20 cellular contexts compared by ENCODE assay signal in genomic region chr13:98856983-98857382, GRCh38.
DNase-seq lines count a peak whose midpoint lies in the region; ATAC-seq and TF ChIP-seq lines count a peak whose summit lies in the region.
"Had no signal": no experiment of that assay in that cellular context is flagged by ENCODE, and none has a peak within 500 bp of the region (broad histone marks: within the 10 kb centered on the region; RNA-seq: fewer than 3 reads in every experiment).

No MANE protein-coding gene starts in this region.

- H3K4me1 ChIP-seq in SK-N-SH (ENCODE audit: control insufficient read depth in 1 of 2, insufficient read depth in 2 of 2, low read depth in 1 of 2, low read length in 1 of 2) (peaks cover 0 to 2% of the 10 kb centered on the region in 2 experiments; a peak in 1 of 4 replicates), gastroesophageal sphincter (peaks cover 0 to 49% (median 0%) of the 10 kb centered on the region in 3 donors), neuronal stem cell (ENCODE audit: control insufficient read depth in 2 of 2, insufficient read depth in 1 of 2, low read depth in 1 of 2, low read length in 2 of 2) (peaks cover 0 to 2% of the 10 kb centered on the region in 2 donors), upper lobe of left lung (peaks cover 19 to 37% (median 24%) of the 10 kb centered on the region in 4 donors)
- H3K4me1 ChIP-seq: SJCRH30 had no signal

- H2BK15ac ChIP-seq in neuronal stem cell (ENCODE audit: low read length), result no peak overlapping the region

- H3K9me2 ChIP-seq in SK-N-SH, result no peaks in the 10 kb centered on the region

- no peaks in the 10 kb centered on the region for H3K79me1 ChIP-seq in neuronal stem cell (ENCODE audit: low read depth, low read length)

- H3K27me3 ChIP-seq in SK-N-SH (ENCODE audit: insufficient read depth) (no peaks in the 10 kb centered on the region), gastroesophageal sphincter (no peaks in the 10 kb centered on the region), neuronal stem cell (ENCODE audit: control insufficient read depth in 3 of 3, insufficient read depth in 3 of 3, low read depth in 1 of 3, low read length in 3 of 3) (no peaks in the 10 kb centered on the region), upper lobe of left lung (no peaks in the 10 kb centered on the region)
- H3K27me3 ChIP-seq: brain microvascular endothelial cell, SJCRH30 had no signal

- H3K9ac ChIP-seq in SK-N-SH (no peak overlapping the region), neuronal stem cell (ENCODE audit: low read depth, low read length, poor library complexity) (peak overlapping the region; percentile 50)

- ATAC-seq in SK-N-SH treated with all-trans-retinoic acid at 6 μM for 48 hours (no peak), gastroesophageal sphincter (no peak), upper lobe of left lung (ENCODE audit: low FRiP score in 2 of 2) (no peak), GM18520 (IDR thresholded peaks at IDR 0.05; ENCODE audit: unreplicated experiment) (no peak), GM21528 (IDR thresholded peaks at IDR 0.05; ENCODE audit: low FRiP score, unreplicated experiment) (no peak)
- ATAC-seq: activated CD8-positive, alpha-beta T cell treated with anti-CD3 and anti-CD28 coated beads for 36 hours; activated T-cell treated with anti-CD3 and anti-CD28 coated beads, Interleukin-2, amount 50 U/mL, for 4 hours had no signal

- no peak overlapping the region for H2BK12ac ChIP-seq in neuronal stem cell (ENCODE audit: low read length)

- H2AFZ ChIP-seq in SK-N-SH (ENCODE audit: low read depth), result no peak overlapping the region
- H2AFZ ChIP-seq in neuronal stem cell (ENCODE audit: low read length), result no peak overlapping the region

- H3K9me3 ChIP-seq in SK-N-SH (no peaks in the 10 kb centered on the region), gastroesophageal sphincter (no peaks in the 10 kb centered on the region), neuronal stem cell (replicated peaks in 1 of 2; ENCODE audit: control insufficient read depth in 2 of 2, insufficient read depth in 1 of 2, low read depth in 1 of 2, low read length in 2 of 2) (no peaks in the 10 kb centered on the region), upper lobe of left lung (no peaks in the 10 kb centered on the region)
- H3K9me3 ChIP-seq: SJCRH30 had no signal

- peaks cover 2% of the 10 kb centered on the region in 2 experiments for H3K36me3 ChIP-seq in SK-N-SH (replicated peaks in 1 of 2; ENCODE audit: control insufficient read depth in 1 of 2, insufficient read depth in 2 of 2, low read length in 1 of 2)
- peaks cover 0 to 78% of the 10 kb centered on the region in 2 donors for H3K36me3 ChIP-seq in gastroesophageal sphincter
- H3K36me3 ChIP-seq in neuronal stem cell (replicated peaks in 1 of 2; ENCODE audit: control insufficient read depth in 2 of 2, insufficient read depth in 2 of 2, low read length in 2 of 2), result no peaks in the 10 kb centered on the region
- H3K36me3 ChIP-seq in upper lobe of left lung, result peaks cover 9 to 74% (median 32%) of the 10 kb centered on the region in 4 donors

- WGBS in SK-N-SH (ENCODE audit: low lambda C conversion rate), result 65% methylated on average over 5 of the region's 5 CpGs
- WGBS in gastroesophageal sphincter (ENCODE audit: low coverage in 1 of 2), 2 donors, result 41 to 67% methylated on average over 3 to 5 of the region's 5 CpGs
- WGBS in neuronal stem cell (ENCODE audit: extremely low coverage in 2 of 2, insufficient read length in 2 of 2, insufficient replicate concordance in 1 of 2), 2 donors, result no CpG with 5 or more reads among the region's 5 CpGs
- 46 to 49% methylated on average over 5 of the region's 5 CpGs for WGBS in upper lobe of left lung, 2 donors

- H3K4ac ChIP-seq in neuronal stem cell (ENCODE audit: low read length), result no peak overlapping the region

- TF ChIP-seq CTCF in SK-N-SH (IDR thresholded peaks at IDR 0.05), result no peak
- TF ChIP-seq CTCF in gastroesophageal sphincter (IDR thresholded peaks at IDR 0.05), result no peak
- no peak for TF ChIP-seq CTCF in upper lobe of left lung (IDR thresholded peaks at IDR 0.05)

- no peak overlapping the region for H4K8ac ChIP-seq in neuronal stem cell (ENCODE audit: low read depth, low read length)

- H3K4me3 ChIP-seq in SK-N-SH (ENCODE audit: low read depth in 2 of 2, low read length in 1 of 2), result no peak overlapping the region
- H3K4me3 ChIP-seq in gastroesophageal sphincter, result no peak overlapping the region
- H3K4me3 ChIP-seq in neuronal stem cell (ENCODE audit: low read length in 2 of 2), result no peak overlapping the region
- H3K4me3 ChIP-seq in upper lobe of left lung, result no peak overlapping the region
- H3K4me3 ChIP-seq: SJCRH30, skin epidermis had no signal

- TF ChIP-seq POLR2A in gastroesophageal sphincter (IDR thresholded peaks at IDR 0.05) (no peak), upper lobe of left lung (IDR thresholded peaks at IDR 0.05) (no peak)

- no peaks in the 10 kb centered on the region for H3F3A ChIP-seq in SK-N-SH (replicated peaks; ENCODE audit: insufficient read depth)

- H3K4me2 ChIP-seq in SK-N-SH (no peak overlapping the region), neuronal stem cell (ENCODE audit: insufficient read depth, low read length, poor library complexity, severe bottlenecking) (no peak overlapping the region)

- no peak overlapping the region for H4K91ac ChIP-seq in neuronal stem cell (ENCODE audit: low read depth, low read length, poor library complexity)

- no peak overlapping the region for H2AK5ac ChIP-seq in neuronal stem cell (ENCODE audit: low read depth, low read length)

- H4K20me1 ChIP-seq in SK-N-SH (ENCODE audit: insufficient read depth), result no peaks in the 10 kb centered on the region

- H2BK120ac ChIP-seq in neuronal stem cell (ENCODE audit: low read depth, low read length), result no peak overlapping the region

- H3K27ac ChIP-seq in SK-N-SH (ENCODE audit: low read depth in 2 of 2, low read length in 1 of 2), result no peak overlapping the region
- H3K27ac ChIP-seq in gastroesophageal sphincter, result peak overlapping the region in 3 of 4 donors; percentile 32 to 62 (median 54)
- no peak overlapping the region for H3K27ac ChIP-seq in neuronal stem cell (replicated peaks; ENCODE audit: low read length)
- H3K27ac ChIP-seq in upper lobe of left lung, result peak overlapping the region; percentile 34 to 81 (median 72)
- H3K27ac ChIP-seq: brain microvascular endothelial cell, SJCRH30 had no signal

- H3K14ac ChIP-seq in neuronal stem cell (ENCODE audit: low read length), result no peak overlapping the region

- CTCF ChIA-PET in SK-N-SH (lab: Yijun Ruan, JAX), result interaction anchor here (1.4 kb wide), 1 partner anchor 14 kb away, joined by 5 read pairs; no protein-coding TSS in a partner anchor

- TF ChIP-seq EP300 in SK-N-SH (IDR thresholded peaks at IDR 0.05; ENCODE audit: borderline replicate concordance in 1 of 2, low read depth in 1 of 2, low read length in 1 of 2) (no peak), gastroesophageal sphincter (IDR thresholded peaks at IDR 0.05) (no peak), upper lobe of left lung (IDR thresholded peaks at IDR 0.05) (peak in 2 of 4 donors; percentile 87 to 92)

- no peaks in the 10 kb centered on the region for H3K79me2 ChIP-seq in SK-N-SH (ENCODE audit: insufficient read depth)

- TF ChIP-seq RAD21 in SK-N-SH (IDR thresholded peaks at IDR 0.05; ENCODE audit: low read length), result no peak

- H2BK5ac ChIP-seq in neuronal stem cell (ENCODE audit: low read length), result no peak overlapping the region

- no peak overlapping the region for H3K18ac ChIP-seq in neuronal stem cell (ENCODE audit: low read length)

- H3K23ac ChIP-seq in neuronal stem cell (ENCODE audit: low read depth, low read length, poor library complexity), result no peak overlapping the region

- DNase-seq in SK-N-SH (peak; percentile 39), neuronal stem cell (ENCODE audit: low spot score) (no peak), upper lobe of left lung (peak in 1 of 2 donors; percentile 47), AG08396 (ENCODE audit: low spot score) (no peak)
- DNase-seq: activated B cell treated with CpG ODN at 0.5 μM for 24 hours; activated CD8-positive, alpha-beta T cell treated with anti-CD3 and anti-CD28 coated beads for 36 hours; activated T-cell treated with anti-CD3 and anti-CD28 coated beads, Interleukin-2, amount 50 U/mL, for 4 hours; brain microvascular endothelial cell; islet precursor cell; Kasumi-1; NCI-H1105 treated with DMSO at 0.1 percent for 48 hours; NCI-H69; OCI-M1; SJCRH30; stimulated activated CD4-positive, alpha-beta T cell treated with anti-CD3 and anti-CD28 coated beads, Interleukin-4, amount 100 ng/mL, for 4 hours had no signal

- POLR2A ChIA-PET in SK-N-SH (lab: Yijun Ruan, JAX), result no interaction called here

TF ChIP-seq in SK-N-SH, 30 proteins besides CTCF, POLR2A, EP300 and RAD21:
- TF ChIP-seq GATA2 (CRISPR knock-in tag; IDR thresholded peaks at IDR 0.05) (peak; percentile 64), MAX (IDR thresholded peaks at IDR 0.05; ENCODE audit: low read depth) (no peak), RCOR1 (IDR thresholded peaks at IDR 0.05; ENCODE audit: low read length) (peak; percentile 92)

TF ChIP-seq in SK-N-SH treated with all-trans-retinoic acid at 6 μM for 48 hours, 23 proteins besides CTCF, POLR2A, EP300 and RAD21:
- TF ChIP-seq ZFP3 (CRISPR knock-in tag; IDR thresholded peaks at IDR 0.05), result no peak
- no peak for TF ChIP-seq CSRNP3 (CRISPR knock-in tag; IDR thresholded peaks at IDR 0.05)

Comparison
In these comparisons a context has a peak if more than half of its experiments do, and no peak if none do; other contexts are left out.
1. H3K27ac ChIP-seq: peak in gastroesophageal sphincter (3 of 4) and upper lobe of left lung (4 of 4); none in SK-N-SH (0 of 2) and neuronal stem cell (single experiment).